Comparison of ENCODE assay signal across 9 cellular contexts in the genomic region with DNA sequence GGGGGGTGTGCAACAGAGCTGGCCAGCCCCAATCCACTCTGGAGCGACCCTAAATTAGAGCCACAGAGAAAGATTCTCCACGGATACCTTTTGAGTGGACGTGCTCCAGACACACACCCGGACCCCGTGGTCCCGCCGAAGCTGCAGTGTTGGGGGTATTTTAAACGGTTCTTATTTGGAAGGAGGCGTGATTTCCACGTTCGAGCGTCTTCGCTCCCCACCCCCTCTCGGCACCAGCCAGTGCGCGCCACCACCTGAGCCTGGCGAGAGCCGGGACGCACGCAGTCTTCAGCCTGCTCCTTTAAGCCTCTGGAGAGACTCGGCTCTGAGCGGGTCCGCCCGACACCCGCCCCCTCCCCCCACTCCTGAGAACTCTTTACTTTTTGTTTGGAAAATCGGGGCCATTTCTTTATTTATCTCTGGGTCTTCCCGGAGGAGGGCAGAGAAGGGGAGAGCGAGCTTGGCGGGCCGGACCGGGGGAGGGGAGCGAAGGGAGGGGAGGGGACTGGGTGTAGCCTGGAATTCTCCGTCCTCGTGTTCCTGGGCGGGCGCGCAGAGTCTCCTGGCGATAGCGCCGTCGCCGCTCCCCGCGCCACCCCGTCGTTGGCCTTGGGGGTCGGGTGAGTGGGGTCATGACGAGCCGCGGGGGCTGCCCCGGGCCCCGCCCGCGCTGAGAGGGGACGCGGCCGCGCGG. TPM values are rescaled to one million over a fixed set of nuclear protein-coding genes. Genes with fewer than 3 reads are reported as not detected.
DNase-seq lines count a peak whose midpoint lies in the region; ATAC-seq and TF ChIP-seq lines count a peak whose summit lies in the region.
"Had no signal": no experiment of that assay in that cellular context is flagged by ENCODE, and none has a peak within 500 bp of the region (broad histone marks: within the 10 kb centered on the region; RNA-seq: fewer than 3 reads in every experiment).

No MANE protein-coding gene starts in this region.

- no peak for TF ChIP-seq CTCF in GM23338 (conservative IDR thresholded peaks at IDR 0.05; ENCODE audit: low read depth in 2 of 2)
- TF ChIP-seq CTCF in Peyer's patch (IDR thresholded peaks at IDR 0.05): no peak

- peaks cover 22% of the 10 kb centered on the region for H3K4me1 Mint-ChIP-seq in GM23338
- H3K4me1 Mint-ChIP-seq in stimulated activated naive B cell treated with anti-CD40 and anti-IgM and Interleukin-4, amounts not matched to agents 10 μg/mL and 1 μg/mL and 100 μg/mL, for 72 hours: peaks cover 8 to 20% of the 10 kb centered on the region in 2 donors

- no peak overlapping the region for H3K27ac Mint-ChIP-seq in GM23338
- peak overlapping the region; percentile 90 for H3K27ac Mint-ChIP-seq in stimulated activated naive B cell treated with anti-CD40 and anti-IgM and Interleukin-4, amounts not matched to agents 10 μg/mL and 1 μg/mL and 100 μg/mL, for 72 hours

- H2AFZ ChIP-seq in GM23338: no peak overlapping the region

- H3K4me1 ChIP-seq in GM23338 (ENCODE audit: insufficient read depth): peaks cover 9% of the 10 kb centered on the region; the same call in 1 of the 2 replicates
- no peaks in the 10 kb centered on the region for H3K4me1 ChIP-seq in Peyer's patch
- H3K4me1 ChIP-seq in iPS-20b (ENCODE audit: insufficient read depth, low read length): peaks cover 3% of the 10 kb centered on the region; the same call in 1 of the 2 replicates

- H3K27ac ChIP-seq in GM23338 (ENCODE audit: low read depth) (no peak overlapping the region), Peyer's patch (no peak overlapping the region), iPS-20b (ENCODE audit: low read length) (no peak overlapping the region)

- peak overlapping the region; percentile 70 for H3K4me3 ChIP-seq in GM23338
- peak overlapping the region in 3 of 4 donors; percentile 3 to 33 (median 3) for H3K4me3 ChIP-seq in Peyer's patch
- peak overlapping the region; percentile 74 for H3K4me3 ChIP-seq in iPS-20b (ENCODE audit: low read length)

- no peaks in the 10 kb centered on the region; the same call in 1 of the 2 replicates for H4K20me1 ChIP-seq in GM23338 (replicated peaks; ENCODE audit: insufficient read depth)

- DNase-seq in GM23338 (ENCODE audit: low spot score): peak; percentile 63
- DNase-seq in Peyer's patch: no peak
- DNase-seq in stimulated activated naive B cell treated with anti-CD40 and anti-IgM and Interleukin-4, amounts not matched to agents 10 μg/mL and 1 μg/mL and 100 μg/mL, for 72 hours: no peak
- no peak for DNase-seq in NCI-H1694 (lab: John Stamatoyannopoulos, UW)
- DNase-seq in Ammon's horn (ENCODE audit: low spot score): no peak
- no peak for DNase-seq in stimulated activated CD4-positive, alpha-beta T cell treated with anti-CD3 and anti-CD28 coated beads, Interleukin-2, amount 100 ng/mL, for 48 hours

- peak; percentile 59 for ATAC-seq in GM23338
- ATAC-seq in stimulated activated naive B cell treated with anti-CD40 and anti-IgM and Interleukin-4, amounts not matched to agents 10 μg/mL and 1 μg/mL and 100 μg/mL, for 72 hours (replicated peaks): no peak

- peaks cover 49% of the 10 kb centered on the region for H3K27me3 ChIP-seq in GM23338 (ENCODE audit: insufficient read depth)
- no peaks in the 10 kb centered on the region for H3K27me3 ChIP-seq in Peyer's patch
- peaks cover 68% of the 10 kb centered on the region for H3K27me3 ChIP-seq in iPS-20b (ENCODE audit: insufficient read depth, low read length)

- no peaks in the 10 kb centered on the region for H3F3A ChIP-seq in GM23338 (replicated peaks; ENCODE audit: low read depth)

- peaks cover 22% of the 10 kb centered on the region for H3K27me3 Mint-ChIP-seq in GM23338 (ENCODE audit: insufficient read depth, low read depth, poor library complexity)
- peaks cover 42 to 55% of the 10 kb centered on the region in 2 donors for H3K27me3 Mint-ChIP-seq in stimulated activated naive B cell treated with anti-CD40 and anti-IgM and Interleukin-4, amounts not matched to agents 10 μg/mL and 1 μg/mL and 100 μg/mL, for 72 hours

- peak overlapping the region; percentile 88 for H3K4me2 ChIP-seq in GM23338

- no peaks in the 10 kb centered on the region for H3K79me2 ChIP-seq in GM23338 (replicated peaks; ENCODE audit: insufficient read depth)

- no peaks in the 10 kb centered on the region for H3K36me3 ChIP-seq in GM23338 (ENCODE audit: insufficient read depth)
- no peaks in the 10 kb centered on the region for H3K36me3 ChIP-seq in Peyer's patch
- no peaks in the 10 kb centered on the region for H3K36me3 ChIP-seq in iPS-20b (ENCODE audit: insufficient read depth, low read depth, low read length)

- H3K9me3 Mint-ChIP-seq in GM23338: no peaks in the 10 kb centered on the region
- no peaks in the 10 kb centered on the region for H3K9me3 Mint-ChIP-seq in stimulated activated naive B cell treated with anti-CD40 and anti-IgM and Interleukin-4, amounts not matched to agents 10 μg/mL and 1 μg/mL and 100 μg/mL, for 72 hours

- TF ChIP-seq POLR2A in Peyer's patch (IDR thresholded peaks at IDR 0.05): no peak

- H3K9ac ChIP-seq in iPS-20b (ENCODE audit: low read depth, low read length): no peak overlapping the region; the same call in 1 of the 2 replicates

- no peaks in the 10 kb centered on the region for H3K9me2 ChIP-seq in GM23338 (ENCODE audit: insufficient read depth)

- no peaks in the 10 kb centered on the region; the same call in 1 of the 3 replicates for H3K36me3 Mint-ChIP-seq in GM23338 (ENCODE audit: low read depth)
- peaks cover 0 to 6% of the 10 kb centered on the region in 2 donors for H3K36me3 Mint-ChIP-seq in stimulated activated naive B cell treated with anti-CD40 and anti-IgM and Interleukin-4, amounts not matched to agents 10 μg/mL and 1 μg/mL and 100 μg/mL, for 72 hours

- peak overlapping the region; percentile 83 for H3K4me3 Mint-ChIP-seq in GM23338
- peak overlapping the region in 1 of 2 donors; percentile 46 for H3K4me3 Mint-ChIP-seq in stimulated activated naive B cell treated with anti-CD40 and anti-IgM and Interleukin-4, amounts not matched to agents 10 μg/mL and 1 μg/mL and 100 μg/mL, for 72 hours

- H3K9me3 ChIP-seq in Peyer's patch: no peaks in the 10 kb centered on the region
- H3K9me3 ChIP-seq in iPS-20b (ENCODE audit: insufficient read depth, low read depth, low read length): no peaks in the 10 kb centered on the region

TF ChIP-seq in GM23338, 12 proteins besides CTCF, POLR2A, EP300 and RAD21 (continues in another document):
- no peak for TF ChIP-seq ZNF331 (CRISPR knock-in tag; IDR thresholded peaks at IDR 0.05; ENCODE audit: low read depth)
- TF ChIP-seq, protein P1, sequence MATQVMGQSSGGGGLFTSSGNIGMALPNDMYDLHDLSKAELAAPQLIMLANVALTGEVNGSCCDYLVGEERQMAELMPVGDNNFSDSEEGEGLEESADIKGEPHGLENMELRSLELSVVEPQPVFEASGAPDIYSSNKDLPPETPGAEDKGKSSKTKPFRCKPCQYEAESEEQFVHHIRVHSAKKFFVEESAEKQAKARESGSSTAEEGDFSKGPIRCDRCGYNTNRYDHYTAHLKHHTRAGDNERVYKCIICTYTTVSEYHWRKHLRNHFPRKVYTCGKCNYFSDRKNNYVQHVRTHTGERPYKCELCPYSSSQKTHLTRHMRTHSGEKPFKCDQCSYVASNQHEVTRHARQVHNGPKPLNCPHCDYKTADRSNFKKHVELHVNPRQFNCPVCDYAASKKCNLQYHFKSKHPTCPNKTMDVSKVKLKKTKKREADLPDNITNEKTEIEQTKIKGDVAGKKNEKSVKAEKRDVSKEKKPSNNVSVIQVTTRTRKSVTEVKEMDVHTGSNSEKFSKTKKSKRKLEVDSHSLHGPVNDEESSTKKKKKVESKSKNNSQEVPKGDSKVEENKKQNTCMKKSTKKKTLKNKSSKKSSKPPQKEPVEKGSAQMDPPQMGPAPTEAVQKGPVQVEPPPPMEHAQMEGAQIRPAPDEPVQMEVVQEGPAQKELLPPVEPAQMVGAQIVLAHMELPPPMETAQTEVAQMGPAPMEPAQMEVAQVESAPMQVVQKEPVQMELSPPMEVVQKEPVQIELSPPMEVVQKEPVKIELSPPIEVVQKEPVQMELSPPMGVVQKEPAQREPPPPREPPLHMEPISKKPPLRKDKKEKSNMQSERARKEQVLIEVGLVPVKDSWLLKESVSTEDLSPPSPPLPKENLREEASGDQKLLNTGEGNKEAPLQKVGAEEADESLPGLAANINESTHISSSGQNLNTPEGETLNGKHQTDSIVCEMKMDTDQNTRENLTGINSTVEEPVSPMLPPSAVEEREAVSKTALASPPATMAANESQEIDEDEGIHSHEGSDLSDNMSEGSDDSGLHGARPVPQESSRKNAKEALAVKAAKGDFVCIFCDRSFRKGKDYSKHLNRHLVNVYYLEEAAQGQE (IDR thresholded peaks at IDR 0.05; ENCODE audit: unreplicated experiment): no peak
- no peak for TF ChIP-seq STAT1 (IDR thresholded peaks at IDR 0.05; ENCODE audit: unreplicated experiment)
- no peak for TF ChIP-seq POLR2AphosphoS5 (IDR thresholded peaks at IDR 0.05; ENCODE audit: low read depth)
- TF ChIP-seq CREB1 (CRISPR knock-in tag; IDR thresholded peaks at IDR 0.05; ENCODE audit: low read depth): no peak
- TF ChIP-seq EZH2 (IDR thresholded peaks at IDR 0.05; ENCODE audit: low read depth, unreplicated experiment): no peak
- TF ChIP-seq EZH2phosphoT487 (IDR thresholded peaks at IDR 0.05; ENCODE audit: unreplicated experiment): no peak

RNA-seq across cellular contexts. Expression of a gene that starts 0.7 kb away (rescaled TPM):
- total RNA-seq in GM23338 (2014; rRNA removed; shearing (Covaris generic)): 1.5 and 1.9 TPM in 2 replicates
- polyA plus RNA-seq in GM23338 (2016; fragmentation: Nextera tagmentation; extraction: Ambion mirVana): 0.63 and 1.9 TPM in 2 replicates
- under 1 TPM in 3 of 4 donors, not detected in 1; 0.13 to 0.76 (median 0.18) TPM for total RNA-seq in Peyer's patch
- total RNA-seq: activated CD8-positive, alpha-beta memory T cell treated with anti-CD3 and anti-CD28 coated beads for 36 hours; pulmonary artery endothelial cell had no signal

Comparison
In these comparisons a context has a peak if more than half of its experiments do, and no peak if none do; other contexts are left out.
1. H3K4me3 ChIP-seq: peak in every context shown above with its lines; median percentile 74 in iPS-20b; 70 in GM23338; 3 in Peyer's patch.